Comparison of ENCODE assay signal across 17 cellular contexts in genomic region chr11:57904369-57904768, GRCh38.
DNase-seq lines count a peak whose midpoint lies in the region; ATAC-seq and TF ChIP-seq lines count a peak whose summit lies in the region.
"Had no signal": no experiment of that assay in that cellular context is flagged by ENCODE, and none has a peak within 500 bp of the region (broad histone marks: within the 10 kb centered on the region; RNA-seq: fewer than 3 reads in every experiment).

No MANE protein-coding gene starts in this region.

- H3K36me3 Mint-ChIP-seq in activated naive CD8-positive, alpha-beta T cell, result no peaks in the 10 kb centered on the region
- no peaks in the 10 kb centered on the region for H3K36me3 Mint-ChIP-seq in activated naive CD8-positive, alpha-beta T cell treated with anti-CD3 and anti-CD28 coated beads, Interleukin-2, amount 50 U/mL, for 24 hours (ENCODE audit: low read depth)
- H3K36me3 Mint-ChIP-seq: naive thymus-derived CD8-positive, alpha-beta T cell had no signal

- H4K20me1 ChIP-seq in MM.1S (ENCODE audit: insufficient read depth, low read length), result no peaks in the 10 kb centered on the region

- H3K4me3 ChIP-seq in RWPE2 (ENCODE audit: severe bottlenecking) (no peak overlapping the region), esophagus squamous epithelium (peak overlapping the region in 3 of 4 donors; percentile 14 to 23 (median 14)), subcutaneous abdominal adipose tissue (ENCODE audit: low read depth in 1 of 5, low read length in 5 of 5) (peak overlapping the region in 4 of 5 donors; percentile 22 to 57 (median 37)), MM.1S (ENCODE audit: low read length) (no peak overlapping the region)
- H3K4me3 ChIP-seq: lung had no signal

- peaks cover 10% of the 10 kb centered on the region for H3K4me1 Mint-ChIP-seq in activated naive CD8-positive, alpha-beta T cell (ENCODE audit: low read depth)
- H3K4me1 Mint-ChIP-seq in activated naive CD8-positive, alpha-beta T cell treated with anti-CD3 and anti-CD28 coated beads, Interleukin-2, amount 50 U/mL, for 24 hours, result peaks cover 9% of the 10 kb centered on the region

- H3K36me3 ChIP-seq in RWPE2 (ENCODE audit: low read depth), result no peaks in the 10 kb centered on the region
- H3K36me3 ChIP-seq in esophagus squamous epithelium, result no peaks in the 10 kb centered on the region
- H3K36me3 ChIP-seq in subcutaneous abdominal adipose tissue (ENCODE audit: control insufficient read depth in 5 of 5, insufficient read depth in 5 of 5, low read length in 5 of 5), result no peaks in the 10 kb centered on the region
- no peaks in the 10 kb centered on the region for H3K36me3 ChIP-seq in MM.1S (replicated peaks; ENCODE audit: insufficient read depth, low read length)
- H3K36me3 ChIP-seq: BE2C had no signal

- TF ChIP-seq CTCF in RWPE2 (IDR thresholded peaks at IDR 0.05; ENCODE audit: poor library complexity, severe bottlenecking) (no peak), esophagus squamous epithelium (IDR thresholded peaks at IDR 0.05) (no peak), MM.1S (IDR thresholded peaks at IDR 0.05; ENCODE audit: low read length) (no peak)

- peak overlapping the region; percentile 17 for H3K4me3 Mint-ChIP-seq in activated naive CD8-positive, alpha-beta T cell
- H3K4me3 Mint-ChIP-seq in activated naive CD8-positive, alpha-beta T cell treated with anti-CD3 and anti-CD28 coated beads, Interleukin-2, amount 50 U/mL, for 24 hours, result no peak overlapping the region

- peaks cover 44% of the 10 kb centered on the region for H3K4me1 ChIP-seq in RWPE2 (ENCODE audit: insufficient read depth, poor library complexity, severe bottlenecking)
- H3K4me1 ChIP-seq in esophagus squamous epithelium, result peaks cover 13 to 84% (median 18%) of the 10 kb centered on the region in 3 donors
- no peaks in the 10 kb centered on the region for H3K4me1 ChIP-seq in subcutaneous abdominal adipose tissue (ENCODE audit: control insufficient read depth in 5 of 5, insufficient read depth in 5 of 5, low read length in 5 of 5)
- no peaks in the 10 kb centered on the region for H3K4me1 ChIP-seq in MM.1S (ENCODE audit: low read length)
- H3K4me1 ChIP-seq: BE2C, parathyroid adenoma had no signal

- no peaks in the 10 kb centered on the region for H3K9me3 Mint-ChIP-seq in activated naive CD8-positive, alpha-beta T cell (ENCODE audit: low read depth)
- no peaks in the 10 kb centered on the region for H3K9me3 Mint-ChIP-seq in activated naive CD8-positive, alpha-beta T cell treated with anti-CD3 and anti-CD28 coated beads, Interleukin-2, amount 50 U/mL, for 24 hours

- H2AFZ ChIP-seq in MM.1S (ENCODE audit: low read length), result no peak overlapping the region
- H2AFZ ChIP-seq: parathyroid adenoma had no signal

- H3K27ac Mint-ChIP-seq in activated naive CD8-positive, alpha-beta T cell, result no peak overlapping the region
- H3K27ac Mint-ChIP-seq in activated naive CD8-positive, alpha-beta T cell treated with anti-CD3 and anti-CD28 coated beads, Interleukin-2, amount 50 U/mL, for 24 hours, result no peak overlapping the region

- no peaks in the 10 kb centered on the region for H3K9me2 ChIP-seq in MM.1S (replicated peaks; ENCODE audit: insufficient read depth, low read length)

- WGBS in esophagus squamous epithelium, 2 donors, result 26 to 50% methylated on average over 10 of the region's 10 CpGs

- H3K9ac ChIP-seq in subcutaneous abdominal adipose tissue (ENCODE audit: low read length in 5 of 5) (no peak overlapping the region), MM.1S (ENCODE audit: low read length) (no peak overlapping the region)
- H3K9ac ChIP-seq: parathyroid adenoma had no signal

- ATAC-seq in activated naive CD8-positive, alpha-beta T cell treated with anti-CD3 and anti-CD28 coated beads, Interleukin-2, amount 50 U/mL, for 24 hours, result no peak
- ATAC-seq in RWPE2 (ENCODE audit: low read depth) (no peak), HG03457 (IDR thresholded peaks at IDR 0.05; ENCODE audit: unreplicated experiment) (no peak), HG02571 (IDR thresholded peaks at IDR 0.05; ENCODE audit: unreplicated experiment) (no peak)

- intact Hi-C loops in esophagus squamous epithelium (cut with DNase I), result no loop called here

- H3K4me2 ChIP-seq in MM.1S (ENCODE audit: low read depth, low read length), result no peak overlapping the region

- H3F3A ChIP-seq in MM.1S (ENCODE audit: insufficient read depth, low read length), result no peaks in the 10 kb centered on the region

- H3K27me3 ChIP-seq in RWPE2 (ENCODE audit: insufficient read depth, poor library complexity, severe bottlenecking), result no peaks in the 10 kb centered on the region
- H3K27me3 ChIP-seq in esophagus squamous epithelium, result no peaks in the 10 kb centered on the region
- H3K27me3 ChIP-seq in subcutaneous abdominal adipose tissue (ENCODE audit: control insufficient read depth in 5 of 5, insufficient read depth in 4 of 5, low read length in 5 of 5), result no peaks in the 10 kb centered on the region
- no peaks in the 10 kb centered on the region for H3K27me3 ChIP-seq in MM.1S (replicated peaks; ENCODE audit: insufficient read depth, low read length)
- H3K27me3 ChIP-seq: BE2C had no signal

- TF ChIP-seq POLR2A in esophagus squamous epithelium (IDR thresholded peaks at IDR 0.05), result no peak

- no peaks in the 10 kb centered on the region for H3K79me2 ChIP-seq in MM.1S (ENCODE audit: low read length)
- H3K79me2 ChIP-seq: parathyroid adenoma had no signal

- no peaks in the 10 kb centered on the region for H3K9me3 ChIP-seq in RWPE2 (ENCODE audit: severe bottlenecking)
- no peaks in the 10 kb centered on the region for H3K9me3 ChIP-seq in esophagus squamous epithelium
- peaks cover 0 to 2% (median 0%) of the 10 kb centered on the region in 5 donors for H3K9me3 ChIP-seq in subcutaneous abdominal adipose tissue (ENCODE audit: control insufficient read depth in 5 of 5, low read length in 5 of 5)
- no peaks in the 10 kb centered on the region for H3K9me3 ChIP-seq in MM.1S (replicated peaks; ENCODE audit: insufficient read depth, low read length)
- H3K9me3 ChIP-seq: BE2C had no signal

- DNase-seq in activated naive CD8-positive, alpha-beta T cell treated with anti-CD3 and anti-CD28 coated beads, Interleukin-2, amount 50 U/mL, for 24 hours, result no peak
- DNase-seq in RWPE2 (ENCODE audit: low spot score), result no peak
- no peak for DNase-seq in esophagus squamous epithelium (lab: John Stamatoyannopoulos, UW)
- no peak for DNase-seq in MM.1S
- DNase-seq: activated CD4-positive, alpha-beta T cell treated with anti-CD3 and anti-CD28 coated beads, Interleukin-2, amount 50 U/mL, for 1 hour; activated naive CD4-positive, alpha-beta T cell treated with Interleukin-2 at 50 U/mL for 16 hours; DMS 273 treated with DMSO at 0.1 percent for 48 hours; NCI-H1694 had no signal

- no peaks in the 10 kb centered on the region for H3K27me3 Mint-ChIP-seq in activated naive CD8-positive, alpha-beta T cell
- peaks cover 2% of the 10 kb centered on the region for H3K27me3 Mint-ChIP-seq in activated naive CD8-positive, alpha-beta T cell treated with anti-CD3 and anti-CD28 coated beads, Interleukin-2, amount 50 U/mL, for 24 hours

- H3K27ac ChIP-seq in RWPE2 (ENCODE audit: poor library complexity, severe bottlenecking) (peak overlapping the region; percentile 74), esophagus squamous epithelium (peak overlapping the region; percentile 74 to 92 (median 82)), subcutaneous abdominal adipose tissue (ENCODE audit: low read depth, low read length) (peak overlapping the region; percentile 23), MM.1S (ENCODE audit: low read length) (no peak overlapping the region)
- H3K27ac ChIP-seq: 22Rv1, parathyroid adenoma had no signal

Comparison
In these comparisons a context has a peak if more than half of its experiments do, and no peak if none do; other contexts are left out.
1. H3K4me3 ChIP-seq: peak in esophagus squamous epithelium (3 of 4) and subcutaneous abdominal adipose tissue (4 of 5); none in RWPE2 (single experiment) and MM.1S (single experiment).